ENCODE assay signal across 21 cellular contexts in genomic region chr2:220220009-220220408, GRCh38.
"Had no signal": no experiment of that assay in that cellular context is flagged by ENCODE, and none has a peak within 500 bp of the region (broad histone marks: within the 10 kb centered on the region; RNA-seq: fewer than 3 reads in every experiment).

No MANE protein-coding gene starts in this region.

- DNase-seq: activated CD4-positive, alpha-beta T cell treated with anti-CD3 and anti-CD28 coated beads for 36 hours; activated CD8-positive, alpha-beta memory T cell treated with anti-CD3 and anti-CD28 coated beads, Interleukin-2, amount 50 U/mL, for 4 hours; activated CD8-positive, alpha-beta T cell treated with anti-CD3 and anti-CD28 coated beads for 36 hours; activated naive CD4-positive, alpha-beta T cell; activated naive CD8-positive, alpha-beta T cell treated with anti-CD3 and anti-CD28 coated beads, Interleukin-2, amount 50 U/mL, for 24 hours; amniotic stem cell; body of pancreas; Karpas-422; NCI-H1105 treated with DMSO at 0.1 percent for 48 hours; NCI-H1436 treated with DMSO at 0.1 percent for 48 hours; NCI-H187; OCI-M1; Right ventricle myocardium superior; RPMI8226; SJCRH30; SK-N-SH; T-helper 1 cell had no signal

- H3K27ac Mint-ChIP-seq: activated CD4-positive, alpha-beta T cell treated with anti-CD3 and anti-CD28 coated beads for 36 hours; activated CD8-positive, alpha-beta T cell treated with anti-CD3 and anti-CD28 coated beads for 36 hours; activated naive CD4-positive, alpha-beta T cell treated with anti-CD3 and anti-CD28 coated beads, Interleukin-2, amount 50 U/mL, for 72 hours; activated naive CD8-positive, alpha-beta T cell treated with anti-CD3 and anti-CD28 coated beads, Interleukin-2, amount 50 U/mL, for 24 hours had no signal

- H3K4me1 Mint-ChIP-seq: activated CD4-positive, alpha-beta T cell treated with anti-CD3 and anti-CD28 coated beads for 36 hours; activated naive CD8-positive, alpha-beta T cell treated with anti-CD3 and anti-CD28 coated beads, Interleukin-2, amount 50 U/mL, for 24 hours had no signal

- H3K4me3 Mint-ChIP-seq: activated CD4-positive, alpha-beta T cell treated with anti-CD3 and anti-CD28 coated beads for 36 hours; activated CD8-positive, alpha-beta T cell treated with anti-CD3 and anti-CD28 coated beads for 36 hours; activated naive CD8-positive, alpha-beta T cell treated with anti-CD3 and anti-CD28 coated beads, Interleukin-2, amount 50 U/mL, for 24 hours had no signal

- H3K4me2 ChIP-seq: SK-N-SH had no signal

- H3K36me3 Mint-ChIP-seq: activated naive CD4-positive, alpha-beta T cell treated with anti-CD3 and anti-CD28 coated beads, Interleukin-2, amount 50 U/mL, for 72 hours had no signal

- H3K4me3 ChIP-seq: ascending aorta, body of pancreas, K562, SJCRH30 had no signal

- H3K27me3 Mint-ChIP-seq: activated CD4-positive, alpha-beta T cell treated with anti-CD3 and anti-CD28 coated beads for 36 hours; activated CD8-positive, alpha-beta T cell treated with anti-CD3 and anti-CD28 coated beads for 36 hours; activated naive CD8-positive, alpha-beta T cell treated with anti-CD3 and anti-CD28 coated beads, Interleukin-2, amount 50 U/mL, for 24 hours had no signal

- H3K27me3 ChIP-seq: ascending aorta, body of pancreas, SJCRH30 had no signal

- H3K9me3 ChIP-seq: ascending aorta, body of pancreas, SJCRH30, SK-N-SH had no signal

- H3K9ac ChIP-seq: SK-N-SH had no signal

- H3K9me3 Mint-ChIP-seq: activated CD8-positive, alpha-beta T cell treated with anti-CD3 and anti-CD28 coated beads for 36 hours; activated naive CD8-positive, alpha-beta T cell treated with anti-CD3 and anti-CD28 coated beads, Interleukin-2, amount 50 U/mL, for 24 hours had no signal

- H3K36me3 ChIP-seq: ascending aorta, SJCRH30 had no signal

- H3K27ac ChIP-seq: ascending aorta, body of pancreas, SJCRH30, VCaP had no signal

- H3K4me1 ChIP-seq: ascending aorta, body of pancreas had no signal
